In the genomic region with DNA sequence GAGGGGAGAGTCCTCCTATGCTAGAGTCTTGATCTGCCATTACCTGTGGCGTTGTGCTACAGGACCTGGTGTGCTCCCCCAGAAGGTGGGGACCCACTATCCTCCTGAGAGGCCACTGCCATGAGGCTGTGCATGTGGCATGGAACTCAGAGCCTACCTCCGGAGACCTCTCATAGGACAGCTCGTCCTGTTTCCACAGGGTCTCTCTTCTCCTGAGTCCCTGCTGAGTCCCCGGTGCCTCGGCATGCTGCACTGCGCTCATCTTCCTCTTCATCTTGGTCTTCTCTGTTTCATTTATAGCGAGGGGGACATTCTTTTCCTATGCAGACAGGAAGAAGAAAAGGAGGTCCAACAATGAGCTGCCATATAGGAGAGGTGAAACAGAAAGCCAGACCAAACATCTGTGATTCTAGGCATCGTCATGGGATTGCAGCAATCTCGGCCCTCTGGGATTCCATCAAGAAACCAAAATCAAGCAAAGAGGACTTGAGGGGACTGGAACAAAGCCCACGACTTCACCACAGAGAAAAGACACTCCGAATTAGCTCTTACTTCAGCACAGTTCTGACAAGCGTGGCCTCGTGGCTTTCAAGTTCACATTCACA, we compare ENCODE assay signal across 26 cellular contexts.
"Had no signal": no experiment of that assay in that cellular context is flagged by ENCODE, and none has a peak within 500 bp of the region (broad histone marks: within the 10 kb centered on the region; RNA-seq: fewer than 3 reads in every experiment).

No MANE protein-coding gene starts in this region.

- H3K9ac ChIP-seq: parathyroid adenoma had no signal

- DNase-seq: islet precursor cell; left ventricle myocardium inferior; mesendoderm; midbrain; mucosa of descending colon; naive thymus-derived CD4-positive, alpha-beta T cell; nucleus accumbens; stimulated activated CD4-positive, alpha-beta T cell treated with anti-CD3 and anti-CD28 coated beads, Interleukin-1b, Interleukin-23, amount 100 ng/mL, for 48 hours; stimulated activated CD4-positive, alpha-beta T cell treated with anti-CD3 and anti-CD28 coated beads, Interleukin-2, amount 100 ng/mL, for 48 hours; stimulated activated CD4-positive, alpha-beta T cell treated with anti-CD3 and anti-CD28 coated beads, Interleukin-4, amount 100 ng/mL, for 4 hours; stimulated activated CD8-positive, alpha-beta memory T cell treated with anti-CD3 and anti-CD28 coated beads, Interleukin-4, amount 100 ng/mL, for 48 hours; stimulated activated naive CD4-positive, alpha-beta T cell treated with Interleukin-2 at 50 U/mL for 16 hours; stimulated activated naive CD8-positive, alpha-beta T cell treated with anti-CD3 and anti-CD28 coated beads, Interleukin-15, amount 100 ng/mL, for 72 hours; substantia nigra; testis; thyroid gland; transverse colon had no signal

- H3K9me3 Mint-ChIP-seq: natural killer cell treated with Interleukin-12 subunit alpha and Interleukin-12 subunit beta and Interleukin-15 and Interleukin-18, amount 100 ng/mL, for 72 hours; stimulated activated memory B cell treated with anti-CD40 and anti-IgM and Interleukin-4, amounts not matched to agents 10 μg/mL and 1 μg/mL and 100 μg/mL, for 72 hours; stimulated activated naive CD8-positive, alpha-beta T cell treated with anti-CD3 and anti-CD28 coated beads, Interleukin-15, amount 100 ng/mL, for 72 hours had no signal

- H3K9me3 ChIP-seq: left ventricle myocardium inferior, mucosa of descending colon, right atrium auricular region, right lobe of liver, testis, thyroid gland, transverse colon, upper lobe of left lung had no signal

- H3K4me3 Mint-ChIP-seq: naive thymus-derived CD4-positive, alpha-beta T cell; natural killer cell treated with Interleukin-12 subunit alpha and Interleukin-12 subunit beta and Interleukin-15 and Interleukin-18, amount 100 ng/mL, for 72 hours; stimulated activated memory B cell treated with anti-CD40 and anti-IgM and Interleukin-4, amounts not matched to agents 10 μg/mL and 1 μg/mL and 100 μg/mL, for 72 hours; stimulated activated naive CD8-positive, alpha-beta T cell treated with anti-CD3 and anti-CD28 coated beads, Interleukin-15, amount 100 ng/mL, for 72 hours had no signal

- H3K36me3 ChIP-seq: left ventricle myocardium inferior, right atrium auricular region, right lobe of liver, thyroid gland, transverse colon, upper lobe of left lung had no signal

- H3K4me1 Mint-ChIP-seq: naive thymus-derived CD4-positive, alpha-beta T cell; stimulated activated memory B cell treated with anti-CD40 and anti-IgM and Interleukin-4, amounts not matched to agents 10 μg/mL and 1 μg/mL and 100 μg/mL, for 72 hours; stimulated activated naive CD8-positive, alpha-beta T cell treated with anti-CD3 and anti-CD28 coated beads, Interleukin-15, amount 100 ng/mL, for 72 hours had no signal

- H3K36me3 Mint-ChIP-seq: naive thymus-derived CD4-positive, alpha-beta T cell; natural killer cell treated with Interleukin-12 subunit alpha and Interleukin-12 subunit beta and Interleukin-15 and Interleukin-18, amount 100 ng/mL, for 72 hours; stimulated activated memory B cell treated with anti-CD40 and anti-IgM and Interleukin-4, amounts not matched to agents 10 μg/mL and 1 μg/mL and 100 μg/mL, for 72 hours had no signal

- ATAC-seq: mucosa of descending colon; naive thymus-derived CD4-positive, alpha-beta T cell; natural killer cell treated with Interleukin-12 subunit alpha and Interleukin-12 subunit beta and Interleukin-15 and Interleukin-18, amount 100 ng/mL, for 72 hours; right lobe of liver; stimulated activated memory B cell treated with anti-CD40 and anti-IgM and Interleukin-4, amounts not matched to agents 10 μg/mL and 1 μg/mL and 100 μg/mL, for 72 hours; stimulated activated naive CD8-positive, alpha-beta T cell treated with anti-CD3 and anti-CD28 coated beads, Interleukin-15, amount 100 ng/mL, for 72 hours had no signal

- H3K27ac ChIP-seq: hepatocyte, left ventricle myocardium inferior, parathyroid adenoma, right atrium auricular region, right lobe of liver, testis, thyroid gland, transverse colon, upper lobe of left lung had no signal

- H3K4me1 ChIP-seq: left ventricle myocardium inferior, parathyroid adenoma, right atrium auricular region, right lobe of liver, testis, transverse colon, upper lobe of left lung had no signal

- H3K4me2 ChIP-seq: hepatocyte, smooth muscle cell had no signal

- H3K27me3 ChIP-seq: hepatocyte, right atrium auricular region, right lobe of liver, testis, thyroid gland, transverse colon, upper lobe of left lung had no signal

- H3K4me3 ChIP-seq: hepatocyte, left ventricle myocardium inferior, lung, mucosa of descending colon, right atrium auricular region, right lobe of liver, smooth muscle cell, testis, thyroid gland, transverse colon, upper lobe of left lung had no signal
